ENCODE assay signal across 31 cellular contexts in the genomic region with DNA sequence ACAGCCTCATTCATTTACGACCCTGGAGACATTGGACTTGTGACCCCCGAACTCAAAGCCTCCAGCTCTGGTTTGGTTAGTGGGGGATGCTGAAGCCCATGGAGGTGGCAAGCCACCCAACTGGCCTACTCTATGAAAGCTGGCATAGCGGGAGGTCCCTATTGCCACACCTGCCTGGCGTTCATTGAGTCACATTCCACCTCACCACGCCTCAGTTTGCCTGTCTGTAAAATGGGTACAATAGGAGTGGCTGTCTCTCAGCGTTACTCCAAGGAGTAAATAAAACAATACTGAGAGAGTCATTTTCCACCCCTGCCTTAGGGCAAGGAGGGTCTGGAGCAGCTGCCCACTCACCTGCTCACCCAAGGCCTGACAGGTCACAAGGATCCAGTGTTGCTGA.
"Had no signal": no experiment of that assay in that cellular context is flagged by ENCODE, and none has a peak within 500 bp of the region (broad histone marks: within the 10 kb centered on the region; RNA-seq: fewer than 3 reads in every experiment).

No MANE protein-coding gene starts in this region.

- H3K4me2 ChIP-seq: neural progenitor cell, smooth muscle cell had no signal

- H3K36me3 ChIP-seq: neural progenitor cell, ovary, thoracic aorta, vagina had no signal

- H3K9me3 ChIP-seq: ovary, psoas muscle, spleen, stomach, thoracic aorta, thyroid gland, tibial nerve, upper lobe of left lung, vagina had no signal

- FAIRE-seq: urothelium cell line had no signal

- H3K4me1 Mint-ChIP-seq: nephron, neural progenitor cell had no signal

- H3K4me3 Mint-ChIP-seq: naive thymus-derived CD4-positive, alpha-beta T cell; natural killer cell; nephron; neural progenitor cell; stimulated activated naive B cell treated with anti-CD40 and anti-IgM and Interleukin-4, amounts not matched to agents 10 μg/mL and 1 μg/mL and 100 μg/mL, for 72 hours; stimulated activated naive CD8-positive, alpha-beta T cell treated with anti-CD3 and anti-CD28 coated beads, Interleukin-15, Interleukin-2, amounts not matched to agents 100 ng/mL and 50 ng/mL, for 24 hours had no signal

- H3K9me3 Mint-ChIP-seq: naive thymus-derived CD4-positive, alpha-beta T cell; natural killer cell; nephron; neural progenitor cell; stimulated activated naive B cell treated with anti-CD40 and anti-IgM and Interleukin-4, amounts not matched to agents 10 μg/mL and 1 μg/mL and 100 μg/mL, for 72 hours; stimulated activated naive CD8-positive, alpha-beta T cell treated with anti-CD3 and anti-CD28 coated beads, Interleukin-15, Interleukin-2, amounts not matched to agents 100 ng/mL and 50 ng/mL, for 24 hours had no signal

- H3K27ac ChIP-seq: neural progenitor cell, ovary, parathyroid adenoma, psoas muscle, skin epidermis, spleen, stomach, thoracic aorta, thyroid gland, tibial nerve, upper lobe of left lung, vagina had no signal

- DNase-seq: naive thymus-derived CD4-positive, alpha-beta T cell; natural killer cell; occipital lobe; ovary; posterior cingulate gyrus; psoas muscle; spleen; stimulated activated CD4-positive, alpha-beta T cell treated with anti-CD3 and anti-CD28 coated beads, Interleukin-12 subunit alpha, Interleukin-12 subunit beta, amount 100 ng/mL, for 4 hours; stimulated activated CD4-positive, alpha-beta T cell treated with anti-CD3 and anti-CD28 coated beads, Interleukin-1b, Interleukin-23, amount 100 ng/mL, for 48 hours; stimulated activated CD4-positive, alpha-beta T cell treated with anti-CD3 and anti-CD28 coated beads, Interleukin-4, amount 100 ng/mL, for 1 hour; stimulated activated CD4-positive, alpha-beta T cell treated with anti-CD3 and anti-CD28 coated beads, Interleukin-4, amount 100 ng/mL, for 4 hours; stimulated activated CD8-positive, alpha-beta memory T cell treated with anti-CD3 and anti-CD28 coated beads, Interleukin-4, amount 100 ng/mL, for 48 hours; stimulated activated naive B cell treated with anti-CD40 and anti-IgM and Interleukin-4, amounts not matched to agents 10 μg/mL and 1 μg/mL and 100 μg/mL, for 72 hours; stimulated activated naive CD4-positive, alpha-beta T cell treated with Interleukin-2 at 50 U/mL for 16 hours; stomach; thyroid gland; trophoblast cell; upper lobe of left lung had no signal

- H3K27ac Mint-ChIP-seq: natural killer cell; nephron; neural progenitor cell; progenitor cell of endocrine pancreas; stimulated activated naive B cell treated with anti-CD40 and anti-IgM and Interleukin-4, amounts not matched to agents 10 μg/mL and 1 μg/mL and 100 μg/mL, for 72 hours; stimulated activated naive CD8-positive, alpha-beta T cell treated with anti-CD3 and anti-CD28 coated beads, Interleukin-15, Interleukin-2, amounts not matched to agents 100 ng/mL and 50 ng/mL, for 24 hours had no signal

- H3K27me3 ChIP-seq: neural progenitor cell, ovary, spleen, stomach, thyroid gland, tibial nerve, upper lobe of left lung, vagina had no signal

- ATAC-seq: naive thymus-derived CD4-positive, alpha-beta T cell; natural killer cell; psoas muscle; right cardiac atrium; sciatic nerve; stimulated activated naive B cell treated with anti-CD40 and anti-IgM and Interleukin-4, amounts not matched to agents 10 μg/mL and 1 μg/mL and 100 μg/mL, for 72 hours had no signal

- H3K4me1 ChIP-seq: neural progenitor cell, parathyroid adenoma, psoas muscle, stomach, thyroid gland, tibial nerve, upper lobe of left lung, vagina had no signal

- H3K4me3 ChIP-seq: neural progenitor cell, ovary, psoas muscle, skin epidermis, smooth muscle cell, spleen, stomach, thoracic aorta, thyroid gland, tibial nerve, upper lobe of left lung, vagina had no signal
